In the genomic region with DNA sequence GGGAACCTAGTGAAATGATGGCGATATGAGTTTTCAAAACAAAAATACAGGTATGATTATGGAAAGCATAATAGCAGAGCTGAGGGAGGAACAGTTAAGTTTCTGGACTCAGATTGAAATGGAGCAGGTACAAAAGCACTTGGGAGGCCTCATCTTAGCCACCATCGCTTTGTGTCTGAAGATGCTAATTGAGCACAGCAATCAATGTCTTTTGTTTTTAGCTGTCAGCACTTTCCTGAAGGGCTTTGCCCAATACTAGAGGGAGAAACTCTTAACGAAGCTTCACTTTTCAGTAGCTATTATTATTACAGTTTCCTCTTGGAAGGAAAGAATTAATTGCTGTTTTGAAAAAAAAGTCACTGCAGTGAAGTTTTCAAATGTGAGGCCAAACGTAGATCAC, we compare ENCODE assay signal across 31 cellular contexts.
"Had no signal": no experiment of that assay in that cellular context is flagged by ENCODE, and none has a peak within 500 bp of the region (broad histone marks: within the 10 kb centered on the region; RNA-seq: fewer than 3 reads in every experiment).

No MANE protein-coding gene starts in this region.

- H3K27me3 ChIP-seq: ascending aorta, brain microvascular endothelial cell, foreskin keratinocyte, ovary, vagina had no signal

- H3K27me3 Mint-ChIP-seq: activated CD4-positive, alpha-beta memory T cell treated with anti-CD3 and anti-CD28 coated beads, Interleukin-2, amount 10 ng/mL, durations not matched to agents 7 days and 5 days; activated CD4-positive, alpha-beta T cell treated with anti-CD3 and anti-CD28 coated beads, Interleukin-2, amount 10 ng/mL, durations not matched to agents 24 days and 14 days; activated naive CD4-positive, alpha-beta T cell treated with anti-CD3 and anti-CD28 coated beads, Interleukin-2, amount 10 ng/mL, durations not matched to agents 7 days and 5 days; activated naive CD8-positive, alpha-beta T cell treated with anti-CD3 and anti-CD28 coated beads, Interleukin-2, amount 10 ng/mL, durations not matched to agents 7 days and 5 days; activated T-cell treated with anti-CD3 and anti-CD28 coated beads, Interleukin-2, amount 50 U/mL, for 24 hours; naive B cell; stimulated activated memory B cell treated with anti-CD40 and anti-IgM and Interleukin-4, amounts not matched to agents 10 μg/mL and 1 μg/mL and 100 μg/mL, for 72 hours; stimulated activated naive CD8-positive, alpha-beta T cell treated with anti-CD3 and anti-CD28 coated beads, Interleukin-15, amount 100 ng/mL, for 72 hours had no signal

- H3K27ac Mint-ChIP-seq: activated CD4-positive, alpha-beta memory T cell treated with anti-CD3 and anti-CD28 coated beads, Interleukin-2, amount 10 ng/mL, durations not matched to agents 7 days and 5 days; activated CD4-positive, alpha-beta T cell treated with anti-CD3 and anti-CD28 coated beads, Interleukin-2, amount 10 ng/mL, durations not matched to agents 24 days and 14 days; activated naive CD4-positive, alpha-beta T cell treated with anti-CD3 and anti-CD28 coated beads, Interleukin-2, amount 10 ng/mL, durations not matched to agents 7 days and 5 days; activated naive CD8-positive, alpha-beta T cell treated with anti-CD3 and anti-CD28 coated beads, Interleukin-2, amount 10 ng/mL, durations not matched to agents 7 days and 5 days; activated T-cell treated with anti-CD3 and anti-CD28 coated beads, Interleukin-2, amount 50 U/mL, for 24 hours; endodermal cell; mesothelial cell of epicardium; naive B cell; nephron progenitor cell; progenitor cell of endocrine pancreas; stimulated activated memory B cell treated with anti-CD40 and anti-IgM and Interleukin-4, amounts not matched to agents 10 μg/mL and 1 μg/mL and 100 μg/mL, for 72 hours; stimulated activated naive CD8-positive, alpha-beta T cell treated with anti-CD3 and anti-CD28 coated beads, Interleukin-15, amount 100 ng/mL, for 72 hours; T-helper 2 cell treated with Interferon-gamma antibody and Interleukin-4, amounts not matched to agents 5 μg/mL and 100 μg/mL, for 36 hours; type B pancreatic cell had no signal

- H3K4me3 Mint-ChIP-seq: activated CD4-positive, alpha-beta memory T cell treated with anti-CD3 and anti-CD28 coated beads, Interleukin-2, amount 10 ng/mL, durations not matched to agents 7 days and 5 days; activated CD4-positive, alpha-beta T cell treated with anti-CD3 and anti-CD28 coated beads, Interleukin-2, amount 10 ng/mL, durations not matched to agents 24 days and 14 days; activated naive CD4-positive, alpha-beta T cell treated with anti-CD3 and anti-CD28 coated beads, Interleukin-2, amount 10 ng/mL, durations not matched to agents 7 days and 5 days; activated naive CD8-positive, alpha-beta T cell treated with anti-CD3 and anti-CD28 coated beads, Interleukin-2, amount 10 ng/mL, durations not matched to agents 7 days and 5 days; activated T-cell treated with anti-CD3 and anti-CD28 coated beads, Interleukin-2, amount 50 U/mL, for 24 hours; endodermal cell; mesothelial cell of epicardium; naive B cell; nephron progenitor cell; stimulated activated memory B cell treated with anti-CD40 and anti-IgM and Interleukin-4, amounts not matched to agents 10 μg/mL and 1 μg/mL and 100 μg/mL, for 72 hours; stimulated activated naive CD8-positive, alpha-beta T cell treated with anti-CD3 and anti-CD28 coated beads, Interleukin-15, amount 100 ng/mL, for 72 hours; T-helper 2 cell treated with Interferon-gamma antibody and Interleukin-4, amounts not matched to agents 5 μg/mL and 100 μg/mL, for 36 hours; type B pancreatic cell had no signal

- DNase-seq: activated CD4-positive, alpha-beta memory T cell treated with anti-CD3 and anti-CD28 coated beads, Interleukin-2, amount 10 ng/mL, durations not matched to agents 7 days and 5 days; activated CD4-positive, alpha-beta T cell treated with anti-CD3 and anti-CD28 coated beads, Interleukin-2, amount 10 ng/mL, durations not matched to agents 24 days and 14 days; activated CD8-positive, alpha-beta memory T cell treated with anti-CD3 and anti-CD28 coated beads, Interleukin-2, amount 50 U/mL, for 48 hours; activated gamma-delta T cell; activated naive CD4-positive, alpha-beta T cell treated with anti-CD3 and anti-CD28 coated beads, Interleukin-2, amount 10 ng/mL, durations not matched to agents 7 days and 5 days; activated naive CD8-positive, alpha-beta T cell treated with anti-CD3 and anti-CD28 coated beads, Interleukin-2, amount 10 ng/mL, durations not matched to agents 7 days and 5 days; activated T-cell treated with anti-CD3 and anti-CD28 coated beads, Interleukin-2, amount 50 U/mL, for 24 hours; brain microvascular endothelial cell; cortex of kidney; endodermal cell; foreskin keratinocyte; heart right ventricle; left ventricle myocardium superior; mammary epithelial cell; naive B cell; nephron progenitor cell; ovary; stimulated activated CD4-positive, alpha-beta T cell treated with anti-CD3 and anti-CD28 coated beads, Interleukin-4, amount 100 ng/mL, for 24 hours; stimulated activated naive CD8-positive, alpha-beta T cell treated with anti-CD3 and anti-CD28 coated beads, Interleukin-15, amount 100 ng/mL, for 72 hours; substantia nigra; T-helper 1 cell had no signal

- H3K27ac ChIP-seq: ascending aorta, brain microvascular endothelial cell, foreskin keratinocyte, heart right ventricle, ovary, skin epidermis, vagina had no signal

- H3K36me3 ChIP-seq: ascending aorta, brain microvascular endothelial cell, heart right ventricle, ovary, vagina had no signal

- H3K4me1 ChIP-seq: ascending aorta, heart right ventricle, vagina had no signal

- H3K9me3 Mint-ChIP-seq: activated CD4-positive, alpha-beta T cell treated with anti-CD3 and anti-CD28 coated beads, Interleukin-2, amount 10 ng/mL, durations not matched to agents 24 days and 14 days; activated naive CD4-positive, alpha-beta T cell treated with anti-CD3 and anti-CD28 coated beads, Interleukin-2, amount 10 ng/mL, durations not matched to agents 7 days and 5 days; activated naive CD8-positive, alpha-beta T cell treated with anti-CD3 and anti-CD28 coated beads, Interleukin-2, amount 10 ng/mL, durations not matched to agents 7 days and 5 days; activated T-cell treated with anti-CD3 and anti-CD28 coated beads, Interleukin-2, amount 50 U/mL, for 24 hours; endodermal cell; mesothelial cell of epicardium; nephron progenitor cell; type B pancreatic cell had no signal

- ATAC-seq: esophagus mucosa; foreskin keratinocyte; heart right ventricle; left ventricle myocardium superior; sciatic nerve; stimulated activated memory B cell treated with anti-CD40 and anti-IgM and Interleukin-4, amounts not matched to agents 10 μg/mL and 1 μg/mL and 100 μg/mL, for 72 hours; stimulated activated naive CD8-positive, alpha-beta T cell treated with anti-CD3 and anti-CD28 coated beads, Interleukin-15, amount 100 ng/mL, for 72 hours had no signal

- H3K9me3 ChIP-seq: ascending aorta, heart right ventricle, ovary, vagina had no signal

- H3K4me1 Mint-ChIP-seq: activated CD4-positive, alpha-beta memory T cell treated with anti-CD3 and anti-CD28 coated beads, Interleukin-2, amount 10 ng/mL, durations not matched to agents 7 days and 5 days; activated CD4-positive, alpha-beta T cell treated with anti-CD3 and anti-CD28 coated beads, Interleukin-2, amount 10 ng/mL, durations not matched to agents 24 days and 14 days; activated naive CD4-positive, alpha-beta T cell treated with anti-CD3 and anti-CD28 coated beads, Interleukin-2, amount 10 ng/mL, durations not matched to agents 7 days and 5 days; activated naive CD8-positive, alpha-beta T cell treated with anti-CD3 and anti-CD28 coated beads, Interleukin-2, amount 10 ng/mL, durations not matched to agents 7 days and 5 days; mesothelial cell of epicardium; naive B cell; stimulated activated memory B cell treated with anti-CD40 and anti-IgM and Interleukin-4, amounts not matched to agents 10 μg/mL and 1 μg/mL and 100 μg/mL, for 72 hours; stimulated activated naive CD8-positive, alpha-beta T cell treated with anti-CD3 and anti-CD28 coated beads, Interleukin-15, amount 100 ng/mL, for 72 hours had no signal

- H3K4me3 ChIP-seq: ascending aorta, heart right ventricle, ovary, skin epidermis, vagina had no signal

- H3K36me3 Mint-ChIP-seq: activated naive CD4-positive, alpha-beta T cell treated with anti-CD3 and anti-CD28 coated beads, Interleukin-2, amount 10 ng/mL, durations not matched to agents 7 days and 5 days; activated naive CD8-positive, alpha-beta T cell treated with anti-CD3 and anti-CD28 coated beads, Interleukin-2, amount 10 ng/mL, durations not matched to agents 7 days and 5 days; mesothelial cell of epicardium; naive B cell; stimulated activated memory B cell treated with anti-CD40 and anti-IgM and Interleukin-4, amounts not matched to agents 10 μg/mL and 1 μg/mL and 100 μg/mL, for 72 hours; type B pancreatic cell had no signal
